In the genomic region with DNA sequence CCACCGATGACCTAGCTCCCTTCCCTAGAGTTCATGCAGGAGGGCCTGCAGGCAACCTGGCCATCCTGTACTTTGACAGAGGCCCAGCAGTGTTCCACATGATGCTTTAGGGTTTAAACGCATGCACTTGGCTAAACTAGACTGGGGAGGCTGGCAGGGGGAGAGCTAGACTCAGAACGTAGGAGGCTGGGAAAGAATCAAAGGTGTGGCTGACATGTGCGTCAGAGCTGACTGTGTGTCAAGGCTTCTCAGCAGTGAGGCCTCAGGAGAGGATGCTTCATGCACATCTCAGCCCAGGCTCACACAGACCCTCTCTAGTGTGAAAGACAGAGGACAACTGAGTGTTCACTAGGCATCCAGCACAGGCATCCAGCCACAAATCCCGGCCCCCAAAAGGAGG, we compare ENCODE assay signal across 22 cellular contexts.
"Had no signal": no experiment of that assay in that cellular context is flagged by ENCODE, and none has a peak within 500 bp of the region (broad histone marks: within the 10 kb centered on the region; RNA-seq: fewer than 3 reads in every experiment).

No MANE protein-coding gene starts in this region.

- H3K4me1 ChIP-seq: foreskin keratinocyte, gastroesophageal sphincter, lower lobe of right lung, pancreas, right lobe of liver, suprapubic skin, transverse colon, upper lobe of right lung, uterus had no signal

- H3K4me1 Mint-ChIP-seq: memory B cell, natural killer cell had no signal

- H3K36me3 ChIP-seq: uterus had no signal

- ATAC-seq: effector memory CD8-positive, alpha-beta T cell; foreskin keratinocyte; gastroesophageal sphincter; left ventricle myocardium superior; lower lobe of right lung; natural killer cell; pancreas; stimulated activated naive CD8-positive, alpha-beta T cell treated with anti-CD3 and anti-CD28 coated beads, Interleukin-15, amount 100 ng/mL, for 72 hours; upper lobe of right lung had no signal

- H3K27ac Mint-ChIP-seq: memory B cell had no signal

- H3K9me3 ChIP-seq: gastroesophageal sphincter, lower lobe of right lung, pancreas, right lobe of liver, suprapubic skin, transverse colon, upper lobe of right lung, uterus had no signal

- H3K27ac ChIP-seq: foreskin keratinocyte, gastroesophageal sphincter, lower lobe of right lung, pancreas, right lobe of liver, suprapubic skin, transverse colon, upper lobe of right lung, uterus had no signal

- DNase-seq: cortex of kidney; effector memory CD8-positive, alpha-beta T cell; erythroblast; foreskin keratinocyte; left ventricle myocardium superior; lower lobe of right lung; natural killer cell; occipital lobe; pancreas; retina; right lobe of liver; small intestine; stimulated activated CD4-positive, alpha-beta T cell treated with anti-CD3 and anti-CD28 coated beads, Interleukin-15, amount 100 ng/mL, for 24 hours; stimulated activated CD4-positive, alpha-beta T cell treated with anti-CD3 and anti-CD28 coated beads, Interleukin-2, amount 100 ng/mL, for 48 hours; stimulated activated naive CD4-positive, alpha-beta T cell; stimulated activated naive CD8-positive, alpha-beta T cell treated with anti-CD3 and anti-CD28 coated beads, Interleukin-15, amount 100 ng/mL, for 72 hours; transverse colon; upper lobe of right lung; uterus had no signal

- H3K9me3 Mint-ChIP-seq: effector memory CD8-positive, alpha-beta T cell; memory B cell; natural killer cell; stimulated activated naive CD8-positive, alpha-beta T cell treated with anti-CD3 and anti-CD28 coated beads, Interleukin-15, amount 100 ng/mL, for 72 hours had no signal

- H3K27me3 ChIP-seq: foreskin keratinocyte, gastroesophageal sphincter, pancreas, right lobe of liver, suprapubic skin, transverse colon, upper lobe of right lung, uterus had no signal

- H3K36me3 Mint-ChIP-seq: natural killer cell had no signal

- H3K4me3 ChIP-seq: gastroesophageal sphincter, lower lobe of right lung, pancreas, right lobe of liver, suprapubic skin, transverse colon, upper lobe of right lung, uterus had no signal

- H3K27me3 Mint-ChIP-seq: effector memory CD8-positive, alpha-beta T cell; memory B cell; stimulated activated naive CD8-positive, alpha-beta T cell treated with anti-CD3 and anti-CD28 coated beads, Interleukin-15, amount 100 ng/mL, for 72 hours had no signal

- H3K4me3 Mint-ChIP-seq: effector memory CD8-positive, alpha-beta T cell; memory B cell; natural killer cell; stimulated activated naive CD8-positive, alpha-beta T cell treated with anti-CD3 and anti-CD28 coated beads, Interleukin-15, amount 100 ng/mL, for 72 hours had no signal
